In genomic region chr14:68513838-68514610, GRCh38 we compare ENCODE assay signal across 7 cellular contexts.
DNase-seq lines count a peak whose midpoint lies in the region; ATAC-seq and TF ChIP-seq lines count a peak whose summit lies in the region.

No MANE protein-coding gene starts in this region.

- H3K4me3 ChIP-seq in thymus (ENCODE audit: low read length) (no peak overlapping the region), osteoblast (ENCODE audit: insufficient read depth, low read length) (no peak overlapping the region)

- TF ChIP-seq CTCF in MCF 10A (IDR thresholded peaks at IDR 0.05; ENCODE audit: unreplicated experiment) (no peak), osteoblast (IDR thresholded peaks at IDR 0.05; ENCODE audit: extremely low read depth, low read depth, low read length) (no peak)

- CTCF ChIA-PET in MCF 10A (lab: Yijun Ruan, JAX): interaction anchor here (0.6 to 1.3 kb wide), 3 partner anchors 33 to 190 kb away, joined by 3 to 5 read pairs (median 3); no protein-coding TSS in a partner anchor

- peak overlapping the region; percentile 53 for H3K27ac ChIP-seq in thymus (ENCODE audit: low read depth)
- H3K27ac ChIP-seq in osteoblast (ENCODE audit: low read depth, low read length): no peak overlapping the region

- POLR2A ChIA-PET in MCF 10A (lab: Yijun Ruan, JAX): interaction anchor here (0.7 to 1.5 kb wide), 9 partner anchors 31 to 520 kb away, joined by 3 to 8 read pairs (median 4); partner anchors contain the start of gene ZFP36L1

- BruUV-seq in MCF 10A (replicated peaks; lab: Mats Ljungman, UMichigan): no TSS peak

- no peak overlapping the region for H2AFZ ChIP-seq in osteoblast (ENCODE audit: low read length)

- ATAC-seq in GM19324 (IDR thresholded peaks at IDR 0.05; ENCODE audit: low FRiP score, unreplicated experiment) (peak; percentile 68), HG03064 (IDR thresholded peaks at IDR 0.05; ENCODE audit: low read depth, unreplicated experiment) (peak; percentile 57), GM19328 (IDR thresholded peaks at IDR 0.05; ENCODE audit: unreplicated experiment) (no peak)

- H3K36me3 Mint-ChIP-seq in MCF 10A (ENCODE audit: insufficient read depth, unreplicated experiment): no peaks in the 10 kb centered on the region

- no peaks in the 10 kb centered on the region for H3K9me3 Mint-ChIP-seq in MCF 10A (ENCODE audit: unreplicated experiment)

- H3K27me3 ChIP-seq in thymus (ENCODE audit: control insufficient read depth, insufficient read depth) (no peaks in the 10 kb centered on the region), osteoblast (ENCODE audit: insufficient read depth, low read length) (no peaks in the 10 kb centered on the region)

- no peak overlapping the region for H3K4me3 Mint-ChIP-seq in MCF 10A (ENCODE audit: unreplicated experiment)

- intact Hi-C loops in MCF 10A (cut with micrococcal nuclease): no loop called here

- H3K36me3 ChIP-seq in thymus (ENCODE audit: control insufficient read depth, insufficient read depth) (no peaks in the 10 kb centered on the region), osteoblast (ENCODE audit: insufficient read depth, low read length) (no peaks in the 10 kb centered on the region)

- H3K4me1 ChIP-seq in thymus (ENCODE audit: control insufficient read depth, insufficient read depth, low read length) (peaks cover 15% of the 10 kb centered on the region), osteoblast (ENCODE audit: insufficient read depth, low read length) (peaks cover 14% of the 10 kb centered on the region)

- no peak overlapping the region for H3K4me2 ChIP-seq in osteoblast (ENCODE audit: insufficient read depth, low read length)

- no peaks in the 10 kb centered on the region for H4K20me1 ChIP-seq in osteoblast (ENCODE audit: insufficient read depth, low read length)

- no peaks in the 10 kb centered on the region for H3K79me2 ChIP-seq in osteoblast (ENCODE audit: insufficient read depth, low read length)

- peak overlapping the region; percentile 49 for H3K27ac Mint-ChIP-seq in MCF 10A (ENCODE audit: low read depth, unreplicated experiment)

- no peaks in the 10 kb centered on the region for H3K27me3 Mint-ChIP-seq in MCF 10A (ENCODE audit: insufficient read depth, unreplicated experiment)

- peaks cover 21% of the 10 kb centered on the region for H3K4me1 Mint-ChIP-seq in MCF 10A (ENCODE audit: insufficient read depth, unreplicated experiment)

- 82% methylated on average over 12 of the region's 12 CpGs for WGBS in thymus

- no peak for DNase-seq in MCF 10A (ENCODE audit: unreplicated experiment)
- DNase-seq in osteoblast (ENCODE audit: insufficient read length, low spot score, missing footprints): no peak
- no peak for DNase-seq in retina

- H3K9me3 ChIP-seq in thymus (ENCODE audit: control insufficient read depth) (no peaks in the 10 kb centered on the region), osteoblast (ENCODE audit: low read depth, low read length) (no peaks in the 10 kb centered on the region)
